Comparison of ENCODE assay signal across 28 cellular contexts in genomic region chr4:46550471-46550870, GRCh38.
"Had no signal": no experiment of that assay in that cellular context is flagged by ENCODE, and none has a peak within 500 bp of the region (broad histone marks: within the 10 kb centered on the region; RNA-seq: fewer than 3 reads in every experiment).

No MANE protein-coding gene starts in this region.

- H2AFZ ChIP-seq: neural progenitor cell had no signal

- H3K27ac ChIP-seq: adrenal gland, body of pancreas, epithelial cell of prostate, esophagus squamous epithelium, left ventricle myocardium inferior, neural progenitor cell, right atrium auricular region, stomach, thyroid gland, upper lobe of right lung had no signal

- DNase-seq: activated B cell treated with CpG ODN at 0.5 μM for 24 hours; activated CD4-positive, alpha-beta T cell treated with anti-CD3 and anti-CD28 coated beads for 36 hours; activated CD4-positive, alpha-beta T cell treated with anti-CD3 and anti-CD28 coated beads, Interleukin-2, amount 50 U/mL, for 4 hours; activated effector memory CD4-positive, alpha-beta T cell treated with anti-CD3 and anti-CD28 coated beads, Interleukin-2, amount 50 U/mL, for 16 hours; activated naive CD4-positive, alpha-beta T cell treated with anti-CD3 and anti-CD28 coated beads for 36 hours; activated naive CD8-positive, alpha-beta T cell treated with anti-CD3 and anti-CD28 coated beads for 36 hours; activated T-cell treated with anti-CD3 and anti-CD28 coated beads for 4 hours; adrenal gland; aorta; body of pancreas; dermis blood vessel endothelial cell; effector CD4-positive, alpha-beta T cell; esophagus squamous epithelium; left ventricle myocardium inferior; mesendoderm; natural killer cell; occipital lobe; stimulated activated CD4-positive, alpha-beta T cell treated with anti-CD3 and anti-CD28 coated beads, Interleukin-1b, Interleukin-23, amount 100 ng/mL, for 48 hours; stimulated activated CD4-positive, alpha-beta T cell treated with anti-CD3 and anti-CD28 coated beads, Interleukin-4, amount 100 ng/mL, for 4 hours; stimulated activated naive B cell treated with anti-CD40 and anti-IgM and Interleukin-4, amounts not matched to agents 10 μg/mL and 1 μg/mL and 100 μg/mL, for 72 hours; stomach; thyroid gland; upper lobe of right lung had no signal

- H3K9ac ChIP-seq: neural progenitor cell had no signal

- H3K4me2 ChIP-seq: neural progenitor cell, smooth muscle cell had no signal

- H3K4me3 ChIP-seq: adrenal gland, body of pancreas, esophagus squamous epithelium, left ventricle myocardium inferior, lung, neural progenitor cell, right atrium auricular region, smooth muscle cell, stomach, thyroid gland, upper lobe of right lung had no signal

- H3K36me3 ChIP-seq: adrenal gland, esophagus squamous epithelium, left ventricle myocardium inferior, neural progenitor cell, right atrium auricular region, stomach, thyroid gland, upper lobe of right lung had no signal

- H3K4me1 ChIP-seq: adrenal gland, body of pancreas, esophagus squamous epithelium, left ventricle myocardium inferior, neural progenitor cell, right atrium auricular region, stomach, thyroid gland, upper lobe of right lung had no signal

- H3K9me3 ChIP-seq: body of pancreas, esophagus squamous epithelium, left ventricle myocardium inferior, right atrium auricular region, stomach, thyroid gland, upper lobe of right lung had no signal

- ATAC-seq: activated CD4-positive, alpha-beta T cell treated with anti-CD3 and anti-CD28 coated beads for 36 hours; body of pancreas; natural killer cell; stimulated activated naive B cell treated with anti-CD40 and anti-IgM and Interleukin-4, amounts not matched to agents 10 μg/mL and 1 μg/mL and 100 μg/mL, for 72 hours; upper lobe of right lung had no signal

- H3K27me3 ChIP-seq: adrenal gland, body of pancreas, esophagus squamous epithelium, neural progenitor cell, right atrium auricular region, stomach, thyroid gland, upper lobe of right lung had no signal
